ENCODE assay signal across 29 cellular contexts in genomic region chr17:62581769-62582168, GRCh38. TPM values are rescaled to one million over a fixed set of nuclear protein-coding genes. Genes with fewer than 3 reads are reported as not detected.
DNase-seq lines count a peak whose midpoint lies in the region; ATAC-seq, FAIRE-seq and TF ChIP-seq lines count a peak whose summit lies in the region.
"Had no signal": no experiment of that assay in that cellular context is flagged by ENCODE, and none has a peak within 500 bp of the region (broad histone marks: within the 10 kb centered on the region; RNA-seq: fewer than 3 reads in every experiment).

No MANE protein-coding gene starts in this region.

- H3K4me1 ChIP-seq in PC-3 (ENCODE audit: insufficient read depth, low read length), result no peaks in the 10 kb centered on the region
- no peaks in the 10 kb centered on the region for H3K4me1 ChIP-seq in pancreas
- H3K4me1 ChIP-seq: Caco-2, colonic mucosa, lower lobe of right lung, Peyer's patch had no signal

- H3K9me3 ChIP-seq in PC-3 (ENCODE audit: low read length) (no peaks in the 10 kb centered on the region), pancreas (no peaks in the 10 kb centered on the region)
- H3K9me3 ChIP-seq: Caco-2, colonic mucosa, lower lobe of right lung, mucosa of descending colon, Peyer's patch, upper lobe of right lung had no signal

- no peaks in the 10 kb centered on the region for H3K79me2 ChIP-seq in PC-3 (ENCODE audit: low read length)

- H3K9me2 ChIP-seq in PC-3 (replicated peaks; ENCODE audit: low read length), result no peaks in the 10 kb centered on the region

- peaks cover 34% of the 10 kb centered on the region for H3K36me3 ChIP-seq in PC-3 (ENCODE audit: low read depth, low read length)
- peaks cover 0 to 17% (median 8%) of the 10 kb centered on the region in 3 donors for H3K36me3 ChIP-seq in pancreas

- no peak overlapping the region for H2AFZ ChIP-seq in PC-3 (ENCODE audit: low read length)

- DNase-seq in AG20443 (ENCODE audit: low spot score) (peak; percentile 14), GM04503 (ENCODE audit: low read depth) (peak; percentile 18), PC-3 (no peak), globus pallidus (ENCODE audit: low spot score) (peak; percentile 4), pancreas (no peak)
- DNase-seq: activated CD4-positive, alpha-beta T cell treated with anti-CD3 and anti-CD28 coated beads for 36 hours; activated gamma-delta T cell; activated naive CD8-positive, alpha-beta T cell treated with anti-CD3 and anti-CD28 coated beads for 36 hours; aorta; Caco-2; colonic mucosa; effector memory CD4-positive, alpha-beta T cell; GOT3; KG1; lower lobe of right lung; mucosa of descending colon; NCI-H1417 treated with DMSO at 0.1 percent for 48 hours; NCI-H2081; NCI-H226; NCI-H526 treated with DMSO at 0.1 percent for 48 hours; occipital lobe; Peyer's patch; SIG-M5; stimulated activated naive B cell treated with anti-CD40 and anti-IgM and Interleukin-4, amounts not matched to agents 10 μg/mL and 1 μg/mL and 100 μg/mL, for 72 hours; upper lobe of right lung had no signal

- no peak for TF ChIP-seq CTCF in PC-3 (conservative IDR thresholded peaks at IDR 0.05; ENCODE audit: low read depth, low read length)
- TF ChIP-seq CTCF in pancreas (IDR thresholded peaks at IDR 0.05), result no peak

- H3F3A ChIP-seq in PC-3 (ENCODE audit: low read length, unreplicated experiment), result no peaks in the 10 kb centered on the region

- H3K27ac ChIP-seq in PC-3 (ENCODE audit: low read length), result no peak overlapping the region
- no peak overlapping the region for H3K27ac ChIP-seq in pancreas
- H3K27ac ChIP-seq: colonic mucosa, lower lobe of right lung, Peyer's patch, upper lobe of right lung had no signal

- no peak overlapping the region for H3K9ac ChIP-seq in PC-3 (ENCODE audit: low read length)

- intact Hi-C loops in PC-3 (cut with micrococcal nuclease) (no loop called here), pancreas (cut with DNase I) (no loop called here)

- no peaks in the 10 kb centered on the region for H4K20me1 ChIP-seq in PC-3 (ENCODE audit: low read length)

- BruUV-seq in PC-3 (replicated peaks; lab: Mats Ljungman, UMichigan), result no TSS peak

- CTCF ChIA-PET in PC-3 (lab: Charles Lee), result no interaction called here

- H3K4me2 ChIP-seq in PC-3 (ENCODE audit: low read length), result no peak overlapping the region

- H3K27me3 ChIP-seq in PC-3 (ENCODE audit: low read length) (no peaks in the 10 kb centered on the region), pancreas (no peaks in the 10 kb centered on the region)
- H3K27me3 ChIP-seq: colonic mucosa, Peyer's patch, upper lobe of right lung had no signal

- H3K4me3 ChIP-seq in PC-3 (ENCODE audit: low read length) (no peak overlapping the region), pancreas (no peak overlapping the region)
- H3K4me3 ChIP-seq: colonic mucosa, lower lobe of right lung, mucosa of descending colon, Peyer's patch, upper lobe of right lung had no signal

- peak; percentile 33 for ATAC-seq in PC-3
- no peak for ATAC-seq in HG02571 (IDR thresholded peaks at IDR 0.05; ENCODE audit: unreplicated experiment)
- ATAC-seq in GM19324 (IDR thresholded peaks at IDR 0.05; ENCODE audit: low FRiP score, unreplicated experiment), result no peak
- ATAC-seq in HG03342 (IDR thresholded peaks at IDR 0.05; ENCODE audit: unreplicated experiment), result no peak
- ATAC-seq in pancreas, result no peak
- ATAC-seq: activated CD4-positive, alpha-beta T cell treated with anti-CD3 and anti-CD28 coated beads for 36 hours; lower lobe of right lung; mucosa of descending colon; natural killer cell treated with Interleukin-12 subunit alpha and Interleukin-12 subunit beta and Interleukin-15 and Interleukin-18, amount 100 ng/mL, for 72 hours; stimulated activated naive B cell treated with anti-CD40 and anti-IgM and Interleukin-4, amounts not matched to agents 10 μg/mL and 1 μg/mL and 100 μg/mL, for 72 hours; upper lobe of right lung had no signal

- 89 to 97% methylated on average over 1 of the region's 1 CpG for WGBS in pancreas, 2 donors

- POLR2A ChIA-PET in PC-3 (lab: Charles Lee; ENCODE audit: unreplicated experiment), result no interaction called here

- no peak for FAIRE-seq in pancreas (lab: Jason Lieb, UNC)

RNA-seq across cellular contexts. Expression of gene MRC2, which starts 45.7 kb away (rescaled TPM):
- total RNA-seq in PC-3 (2014; rRNA removed) (13.5 and 17.2 TPM in 2 replicates), pancreas (10 to 100 TPM in 2 of 6 donors, 1 to 10 TPM in 4; 1.6 to 25.4 (median 5.5) TPM)
- 1 to 10 TPM; 2.9 to 6.5 TPM for polyA plus RNA-seq in pancreas

Comparison
In these comparisons a context has a peak if more than half of its experiments do, and no peak if none do; other contexts are left out.
1. DNase-seq: peak in AG20443 (single experiment), GM04503 (single experiment) and globus pallidus (single experiment); none in PC-3 (single experiment) and pancreas (0 of 6).